ENCODE assay signal across 1 cellular context in genomic region chr5:6370580-6370979, GRCh38.
TF ChIP-seq lines count a peak whose summit lies in the region.

No MANE protein-coding gene starts in this region.

TF ChIP-seq in K562, 482 proteins besides CTCF, POLR2A, EP300 and RAD21:
- peak; percentile 36 for TF ChIP-seq POLR2G (IDR thresholded peaks at IDR 0.05; ENCODE audit: low read depth, low read length)
- no peak for TF ChIP-seq ZNF133 (CRISPR knock-in tag; IDR thresholded peaks at IDR 0.05)
